Comparison of ENCODE assay signal across 8 cellular contexts in the genomic region with DNA sequence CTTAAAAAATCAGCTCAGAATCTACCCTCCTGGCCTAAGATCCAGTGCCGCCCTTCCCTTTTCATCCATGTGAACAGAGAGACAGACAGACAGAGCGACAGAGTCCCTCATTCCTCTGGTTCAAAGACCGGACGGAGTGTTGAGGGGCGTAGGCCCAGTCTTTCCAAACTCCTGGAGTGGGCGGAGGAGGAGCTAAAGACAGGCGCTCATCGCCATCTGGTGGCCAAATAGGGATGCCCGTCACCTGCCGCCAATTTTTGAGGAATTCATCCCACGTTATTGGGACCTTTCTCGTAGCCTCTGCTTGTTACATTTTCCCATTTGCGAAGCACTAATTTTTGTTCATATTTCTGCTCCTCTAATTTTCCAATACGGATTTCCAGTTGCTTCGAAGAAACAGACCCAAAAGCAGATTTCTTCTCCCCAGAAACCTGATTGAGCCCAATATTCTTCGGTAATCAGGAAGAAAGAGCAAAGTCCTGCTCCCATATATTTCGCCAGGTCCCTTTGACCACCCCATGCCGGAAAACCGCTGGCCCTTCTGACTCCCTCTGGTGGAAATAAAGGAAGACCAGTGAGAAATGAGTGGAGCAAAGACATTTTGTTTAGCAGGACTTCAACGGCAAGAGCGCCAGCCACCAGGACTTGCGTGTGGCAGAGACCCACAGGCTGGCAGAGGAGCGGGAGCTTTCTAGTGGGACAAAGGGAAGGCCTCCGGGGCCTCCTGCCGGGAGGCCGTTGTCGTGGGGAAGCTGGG.
DNase-seq lines count a peak whose midpoint lies in the region; ATAC-seq and TF ChIP-seq lines count a peak whose summit lies in the region.

No MANE protein-coding gene starts in this region.

- H3K4me3 Mint-ChIP-seq in WTC11 = peak overlapping the region; percentile 80

- H3K4me3 ChIP-seq in cardiac fibroblast (replicated peaks in 1 of 2; ENCODE audit: low read depth in 2 of 2, low read length in 2 of 2) = no peak overlapping the region

- POLR2A ChIA-PET in WTC11 (lab: Charles Lee) = interaction anchor here (0.5 to 3.1 kb wide), 2 partner anchors 73 to 88 kb away, joined by 3 to 11 read pairs; a partner anchor contains a TSS

- DNase-seq in ELR (ENCODE audit: low read depth) (peak; percentile 88), NCI-H2196 treated with DMSO at 0.1 percent for 48 hours (lab: John Stamatoyannopoulos, UW; ENCODE audit: unreplicated experiment) (peak; percentile 14), WTC11 (ENCODE audit: low spot score) (peak; percentile 86), cardiac fibroblast (ENCODE audit: low read depth in 2 of 2) (peak; percentile 85 to 86), islet precursor cell (peak; percentile 88)
- DNase-seq in stimulated activated CD4-positive, alpha-beta T cell treated with anti-CD3 and anti-CD28 coated beads, Interleukin-12 subunit alpha, Interleukin-12 subunit beta, amount 100 ng/mL, for 48 hours (ENCODE audit: low read depth in 2 of 3, low spot score in 1 of 3) = peak; percentile 54 to 74 (median 69)

- H3K9me3 Mint-ChIP-seq in WTC11 = peaks cover 28% of the 10 kb centered on the region

- H3K4me1 Mint-ChIP-seq in WTC11 = peaks cover 29% of the 10 kb centered on the region

- peak overlapping the region; percentile 41; the same call in 1 of the 2 replicates for H3K27ac Mint-ChIP-seq in WTC11

- ATAC-seq in HG02798 (IDR thresholded peaks at IDR 0.05; ENCODE audit: poor library complexity, unreplicated experiment) (peak; percentile 51), WTC11 (peak; percentile 77), GM21786 (IDR thresholded peaks at IDR 0.05; ENCODE audit: unreplicated experiment) (no peak)

- peaks cover 17% of the 10 kb centered on the region for H3K27me3 Mint-ChIP-seq in WTC11 (ENCODE audit: low read depth)

- CTCF ChIA-PET in WTC11 (lab: Charles Lee) = interaction anchor here (0.6 to 8.5 kb wide), 48 partner anchors 10 to 405 kb away, joined by 3 to 253 read pairs (median 7); a partner anchor contains a TSS

- TF ChIP-seq CTCF in WTC11 (IDR thresholded peaks at IDR 0.05) (peak; percentile 83), cardiac fibroblast (IDR thresholded peaks at IDR 0.05; ENCODE audit: low read depth, low read length) (peak; percentile 92)

- peaks cover 19% of the 10 kb centered on the region for H3K36me3 Mint-ChIP-seq in WTC11

TF ChIP-seq in WTC11, 78 proteins besides CTCF, POLR2A, EP300 and RAD21:
- 0 out of 2 replicates have a peak, but pooled peaks have one; percentile 43 for TF ChIP-seq CREM (CRISPR knock-in tag; IDR thresholded peaks at IDR 0.05)
- TF ChIP-seq, protein P1, sequence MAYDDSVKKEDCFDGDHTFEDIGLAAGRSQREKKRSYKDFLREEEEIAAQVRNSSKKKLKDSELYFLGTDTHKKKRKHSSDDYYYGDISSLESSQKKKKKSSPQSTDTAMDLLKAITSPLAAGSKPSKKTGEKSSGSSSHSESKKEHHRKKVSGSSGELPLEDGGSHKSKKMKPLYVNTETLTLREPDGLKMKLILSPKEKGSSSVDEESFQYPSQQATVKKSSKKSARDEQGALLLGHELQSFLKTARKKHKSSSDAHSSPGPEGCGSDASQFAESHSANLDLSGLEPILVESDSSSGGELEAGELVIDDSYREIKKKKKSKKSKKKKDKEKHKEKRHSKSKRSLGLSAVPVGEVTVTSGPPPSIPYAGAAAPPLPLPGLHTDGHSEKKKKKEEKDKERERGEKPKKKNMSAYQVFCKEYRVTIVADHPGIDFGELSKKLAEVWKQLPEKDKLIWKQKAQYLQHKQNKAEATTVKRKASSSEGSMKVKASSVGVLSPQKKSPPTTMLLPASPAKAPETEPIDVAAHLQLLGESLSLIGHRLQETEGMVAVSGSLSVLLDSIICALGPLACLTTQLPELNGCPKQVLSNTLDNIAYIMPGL (CRISPR knock-in tag; IDR thresholded peaks at IDR 0.05) = peak; percentile 62; the same call in 1 of the 2 replicates
- TF ChIP-seq, protein P2, sequence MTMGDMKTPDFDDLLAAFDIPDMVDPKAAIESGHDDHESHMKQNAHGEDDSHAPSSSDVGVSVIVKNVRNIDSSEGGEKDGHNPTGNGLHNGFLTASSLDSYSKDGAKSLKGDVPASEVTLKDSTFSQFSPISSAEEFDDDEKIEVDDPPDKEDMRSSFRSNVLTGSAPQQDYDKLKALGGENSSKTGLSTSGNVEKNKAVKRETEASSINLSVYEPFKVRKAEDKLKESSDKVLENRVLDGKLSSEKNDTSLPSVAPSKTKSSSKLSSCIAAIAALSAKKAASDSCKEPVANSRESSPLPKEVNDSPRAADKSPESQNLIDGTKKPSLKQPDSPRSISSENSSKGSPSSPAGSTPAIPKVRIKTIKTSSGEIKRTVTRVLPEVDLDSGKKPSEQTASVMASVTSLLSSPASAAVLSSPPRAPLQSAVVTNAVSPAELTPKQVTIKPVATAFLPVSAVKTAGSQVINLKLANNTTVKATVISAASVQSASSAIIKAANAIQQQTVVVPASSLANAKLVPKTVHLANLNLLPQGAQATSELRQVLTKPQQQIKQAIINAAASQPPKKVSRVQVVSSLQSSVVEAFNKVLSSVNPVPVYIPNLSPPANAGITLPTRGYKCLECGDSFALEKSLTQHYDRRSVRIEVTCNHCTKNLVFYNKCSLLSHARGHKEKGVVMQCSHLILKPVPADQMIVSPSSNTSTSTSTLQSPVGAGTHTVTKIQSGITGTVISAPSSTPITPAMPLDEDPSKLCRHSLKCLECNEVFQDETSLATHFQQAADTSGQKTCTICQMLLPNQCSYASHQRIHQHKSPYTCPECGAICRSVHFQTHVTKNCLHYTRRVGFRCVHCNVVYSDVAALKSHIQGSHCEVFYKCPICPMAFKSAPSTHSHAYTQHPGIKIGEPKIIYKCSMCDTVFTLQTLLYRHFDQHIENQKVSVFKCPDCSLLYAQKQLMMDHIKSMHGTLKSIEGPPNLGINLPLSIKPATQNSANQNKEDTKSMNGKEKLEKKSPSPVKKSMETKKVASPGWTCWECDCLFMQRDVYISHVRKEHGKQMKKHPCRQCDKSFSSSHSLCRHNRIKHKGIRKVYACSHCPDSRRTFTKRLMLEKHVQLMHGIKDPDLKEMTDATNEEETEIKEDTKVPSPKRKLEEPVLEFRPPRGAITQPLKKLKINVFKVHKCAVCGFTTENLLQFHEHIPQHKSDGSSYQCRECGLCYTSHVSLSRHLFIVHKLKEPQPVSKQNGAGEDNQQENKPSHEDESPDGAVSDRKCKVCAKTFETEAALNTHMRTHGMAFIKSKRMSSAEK (CRISPR knock-in tag; IDR thresholded peaks at IDR 0.05; ENCODE audit: borderline replicate concordance) = no peak

Comparison
In these comparisons a context has a peak if more than half of its experiments do, and no peak if none do; other contexts are left out.
1. DNase-seq: peak in every context shown above with its lines; median percentile 88 in ELR; 88 in islet precursor cell; 86 in WTC11; 86 in cardiac fibroblast; 69 in stimulated activated CD4-positive, alpha-beta T cell treated with anti-CD3 and anti-CD28 coated beads, Interleukin-12 subunit alpha, Interleukin-12 subunit beta, amount 100 ng/mL, for 48 hours; 14 in NCI-H2196 treated with DMSO at 0.1 percent for 48 hours.